Comparison of ENCODE assay signal across 14 cellular contexts in the genomic region with DNA sequence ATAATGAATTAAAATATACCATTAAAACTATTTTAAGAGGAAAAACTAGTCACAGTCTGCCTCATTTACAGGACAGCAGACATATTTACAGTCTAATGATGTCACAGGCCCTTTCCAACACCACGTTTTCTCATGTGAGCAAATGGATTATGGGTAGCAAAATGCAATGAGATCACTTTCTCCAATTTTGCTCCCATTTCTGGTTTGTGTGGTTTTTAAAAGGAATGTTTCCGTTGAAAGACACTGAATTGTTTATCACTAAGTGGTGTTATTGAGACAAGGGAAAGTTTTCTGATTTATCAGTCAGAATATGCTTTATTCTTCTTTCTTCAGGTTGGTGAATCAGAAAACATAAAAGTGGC. TPM values are rescaled to one million over a fixed set of nuclear protein-coding genes. Genes with fewer than 3 reads are reported as not detected.
DNase-seq lines count a peak whose midpoint lies in the region; ATAC-seq and TF ChIP-seq lines count a peak whose summit lies in the region.
"Had no signal": no experiment of that assay in that cellular context is flagged by ENCODE, and none has a peak within 500 bp of the region (broad histone marks: within the 10 kb centered on the region; RNA-seq: fewer than 3 reads in every experiment).

No MANE protein-coding gene starts in this region.

- TF ChIP-seq CTCF in MM.1S (IDR thresholded peaks at IDR 0.05; ENCODE audit: low read length) = no peak
- TF ChIP-seq CTCF in neural crest cell (conservative IDR thresholded peaks at IDR 0.05) = no peak

- no peaks in the 10 kb centered on the region for H3K79me2 ChIP-seq in MM.1S (ENCODE audit: low read length)

- H4K20me1 ChIP-seq in MM.1S (ENCODE audit: insufficient read depth, low read length) = no peaks in the 10 kb centered on the region

- no peak overlapping the region for H3K27ac Mint-ChIP-seq in neural crest cell (ENCODE audit: unreplicated experiment)
- H3K27ac Mint-ChIP-seq: neural progenitor cell had no signal

- no peaks in the 10 kb centered on the region for H3K36me3 ChIP-seq in MM.1S (replicated peaks; ENCODE audit: insufficient read depth, low read length)
- H3K36me3 ChIP-seq: neural progenitor cell, transverse colon had no signal

- H3K9ac ChIP-seq in MM.1S (ENCODE audit: low read length) = no peak overlapping the region
- H3K9ac ChIP-seq: neural progenitor cell had no signal

- DNase-seq in DMS53 (lab: John Stamatoyannopoulos, UW) (peak; percentile 36), DMS53 treated with DMSO at 0.1 percent for 48 hours (lab: John Stamatoyannopoulos, UW; ENCODE audit: unreplicated experiment) (no peak), MM.1S (no peak), amniotic epithelial cell (ENCODE audit: low read depth) (peak; percentile 32), neural crest cell (ENCODE audit: low read depth, low spot score) (no peak), left ventricle myocardium superior (no peak), hepatic stellate cell (ENCODE audit: low spot score) (no peak), NCI-H2029 treated with DMSO at 0.1 percent for 48 hours (lab: John Stamatoyannopoulos, UW) (no peak)
- DNase-seq: Calu3, NCI-H1092 treated with DMSO at 0.1 percent for 48 hours, NCI-H524 treated with DMSO at 0.1 percent for 48 hours, transverse colon had no signal

- peak overlapping the region; percentile 99; the same call in 1 of the 2 replicates for H3K27ac ChIP-seq in MM.1S (ENCODE audit: low read length)
- H3K27ac ChIP-seq: 22Rv1, neural progenitor cell had no signal

- H3K4me1 Mint-ChIP-seq in neural crest cell = peaks cover 47% of the 10 kb centered on the region

- peak overlapping the region; percentile 91 for H3K4me3 Mint-ChIP-seq in neural crest cell

- H2AFZ ChIP-seq in MM.1S (ENCODE audit: low read length) = no peak overlapping the region
- H2AFZ ChIP-seq: neural progenitor cell had no signal

- H3F3A ChIP-seq in MM.1S (ENCODE audit: insufficient read depth, low read length) = peaks cover 29% of the 10 kb centered on the region

- no peak for ATAC-seq in left ventricle myocardium superior

- peaks cover 22% of the 10 kb centered on the region; the same call in 1 of the 2 replicates for H3K4me1 ChIP-seq in MM.1S (ENCODE audit: low read length)

- no peaks in the 10 kb centered on the region for H3K36me3 Mint-ChIP-seq in neural crest cell (ENCODE audit: low read depth)
- H3K36me3 Mint-ChIP-seq: neural progenitor cell had no signal

- intact Hi-C loops in left ventricle myocardium superior (cut with micrococcal nuclease) = loop anchor here (5.0 to 10.0 kb wide), 2 partner anchors 53 to 231 kb away; no protein-coding TSS in a partner anchor

- no peaks in the 10 kb centered on the region for H3K27me3 ChIP-seq in MM.1S (replicated peaks; ENCODE audit: insufficient read depth, low read length)
- H3K27me3 ChIP-seq: transverse colon had no signal

- no peaks in the 10 kb centered on the region for H3K9me2 ChIP-seq in MM.1S (replicated peaks; ENCODE audit: insufficient read depth, low read length)

- H3K4me3 ChIP-seq in MM.1S (ENCODE audit: low read length) = no peak overlapping the region
- H3K4me3 ChIP-seq: transverse colon had no signal

- H3K4me2 ChIP-seq in MM.1S (ENCODE audit: low read depth, low read length) = peak overlapping the region; percentile 93

- H3K27me3 Mint-ChIP-seq in neural crest cell (ENCODE audit: low read depth) = peaks cover 2% of the 10 kb centered on the region

- H3K9me3 Mint-ChIP-seq in neural crest cell = peaks cover 2% of the 10 kb centered on the region
- H3K9me3 Mint-ChIP-seq: neural progenitor cell had no signal

- H3K9me3 ChIP-seq in MM.1S (replicated peaks; ENCODE audit: insufficient read depth, low read length) = no peaks in the 10 kb centered on the region
- H3K9me3 ChIP-seq: transverse colon had no signal

RNA-seq across cellular contexts. Expression of a gene that starts 11.4 kb away (rescaled TPM):
- 7.8 and 7.9 TPM in 2 replicates for total RNA-seq in neural crest cell
- 1.4 TPM for total RNA-seq in left ventricle myocardium superior

Comparison
In these comparisons a context has a peak if more than half of its experiments do, and no peak if none do; other contexts are left out.
1. DNase-seq: peak in DMS53 (single experiment) and amniotic epithelial cell (single experiment); none in DMS53 treated with DMSO at 0.1 percent for 48 hours (single experiment), MM.1S (single experiment), neural crest cell (single experiment), left ventricle myocardium superior (single experiment), hepatic stellate cell (single experiment) and NCI-H2029 treated with DMSO at 0.1 percent for 48 hours (single experiment).